ENCODE assay signal across 15 cellular contexts in the genomic region with DNA sequence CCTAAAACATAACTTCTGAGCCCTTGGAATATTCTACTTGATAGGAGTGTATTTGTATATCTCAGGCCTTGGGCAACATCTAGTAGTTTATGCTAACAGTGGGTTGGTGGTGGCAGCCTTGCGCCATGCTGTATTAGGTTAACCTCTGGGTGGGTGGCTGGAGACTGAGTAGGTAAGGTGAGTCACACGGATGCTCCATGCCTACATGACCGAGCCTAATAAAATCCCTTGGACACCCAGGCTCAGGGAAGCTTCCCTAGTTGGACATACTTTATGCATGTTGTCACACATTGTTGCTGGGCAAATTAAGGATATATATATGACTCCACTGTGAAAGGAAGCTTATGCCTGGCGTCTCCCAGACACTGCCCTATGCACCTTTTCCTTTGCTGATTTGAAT. TPM values are rescaled to one million over a fixed set of nuclear protein-coding genes. Genes with fewer than 3 reads are reported as not detected.
A peak's percentile ranks its signal among the peaks of the same experiment; 100 is the strongest.
DNase-seq lines count a peak whose midpoint lies in the region; ATAC-seq, FAIRE-seq and TF ChIP-seq lines count a peak whose summit lies in the region.
"Had no signal": no experiment of that assay in that cellular context is flagged by ENCODE, and none has a peak within 500 bp of the region (broad histone marks: within the 10 kb centered on the region; RNA-seq: fewer than 3 reads in every experiment).

No MANE protein-coding gene starts in this region.

- H3K4me1 Mint-ChIP-seq in activated T-helper 17 cell treated with anti-CD3 and anti-CD28 coated beads, Interleukin-2, amount 50 U/mL, for 72 hours = no peaks in the 10 kb centered on the region

- no peaks in the 10 kb centered on the region for H3K9me3 Mint-ChIP-seq in activated T-helper 17 cell treated with anti-CD3 and anti-CD28 coated beads, Interleukin-2, amount 50 U/mL, for 72 hours
- H3K9me3 Mint-ChIP-seq: H9 had no signal

- H3K4me1 ChIP-seq in RWPE2 (ENCODE audit: insufficient read depth, poor library complexity, severe bottlenecking) = peaks cover 12% of the 10 kb centered on the region
- no peaks in the 10 kb centered on the region for H3K4me1 ChIP-seq in smooth muscle cell (ENCODE audit: low read depth)
- H3K4me1 ChIP-seq: Peyer's patch had no signal

- no peak overlapping the region for H2AFZ ChIP-seq in smooth muscle cell (ENCODE audit: low read depth)

- peaks cover 4% of the 10 kb centered on the region for H3F3A ChIP-seq in smooth muscle cell (ENCODE audit: low read depth)

- H3K36me3 ChIP-seq in RWPE2 (ENCODE audit: low read depth) = no peaks in the 10 kb centered on the region
- no peaks in the 10 kb centered on the region for H3K36me3 ChIP-seq in smooth muscle cell (ENCODE audit: low read depth)
- H3K36me3 ChIP-seq: cardiac muscle cell, esophagus muscularis mucosa, left ventricle myocardium inferior, neutrophil, Peyer's patch had no signal

- 52% methylated on average over 4 of the region's 4 CpGs for WGBS in smooth muscle cell (ENCODE audit: low lambda C conversion rate)

- no peaks in the 10 kb centered on the region for H3K27me3 ChIP-seq in RWPE2 (ENCODE audit: insufficient read depth, poor library complexity, severe bottlenecking)
- no peaks in the 10 kb centered on the region for H3K27me3 ChIP-seq in smooth muscle cell (ENCODE audit: low read depth)
- H3K27me3 ChIP-seq: cardiac muscle cell, esophagus muscularis mucosa, neutrophil, Peyer's patch had no signal

- FAIRE-seq in H54 (lab: Jason Lieb, UNC) (peak; percentile 50), GM12892 (lab: Jason Lieb, UNC) (no peak)

- H3K9ac ChIP-seq in smooth muscle cell (ENCODE audit: low read depth) = no peak overlapping the region

- H3K4me2 ChIP-seq in smooth muscle cell = no peak overlapping the region

- H4K20me1 ChIP-seq in smooth muscle cell (ENCODE audit: low read depth) = peaks cover 1% of the 10 kb centered on the region

- peak; percentile 88 for DNase-seq in H54 (ENCODE audit: insufficient read length, low spot score)
- DNase-seq in RWPE2 (ENCODE audit: low spot score) = peak; percentile 88
- peak; percentile 62 for DNase-seq in fibroblast of peridontal ligament (ENCODE audit: extremely low read depth)
- no peak for DNase-seq in smooth muscle cell (lab: John Stamatoyannopoulos, UW; ENCODE audit: unreplicated experiment)
- DNase-seq in GM12892 (ENCODE audit: insufficient read length) = no peak
- DNase-seq in NCI-H1105 (lab: John Stamatoyannopoulos, UW) = no peak
- DNase-seq: H9; KBM-7; left ventricle myocardium inferior; Peyer's patch; stimulated activated naive CD4-positive, alpha-beta T cell treated with Interleukin-2 at 50 U/mL for 16 hours had no signal

- H3K4me3 ChIP-seq in RWPE2 (ENCODE audit: severe bottlenecking) (no peak overlapping the region), smooth muscle cell (no peak overlapping the region)
- H3K4me3 ChIP-seq: cardiac muscle cell, esophagus muscularis mucosa, left ventricle myocardium inferior, Peyer's patch had no signal

- ATAC-seq in RWPE2 (ENCODE audit: low read depth) = peak; percentile 95
- ATAC-seq in activated T-helper 17 cell treated with anti-CD3 and anti-CD28 coated beads, Interleukin-2, amount 50 U/mL, for 72 hours (replicated peaks) = no peak

- no peaks in the 10 kb centered on the region for H3K79me2 ChIP-seq in smooth muscle cell (ENCODE audit: low read depth)

- no peak overlapping the region for H3K27ac Mint-ChIP-seq in activated T-helper 17 cell treated with anti-CD3 and anti-CD28 coated beads, Interleukin-2, amount 50 U/mL, for 72 hours
- H3K27ac Mint-ChIP-seq: H9 had no signal

- no peaks in the 10 kb centered on the region for H3K27me3 Mint-ChIP-seq in activated T-helper 17 cell treated with anti-CD3 and anti-CD28 coated beads, Interleukin-2, amount 50 U/mL, for 72 hours

- TF ChIP-seq CTCF in RWPE2 (IDR thresholded peaks at IDR 0.05; ENCODE audit: poor library complexity, severe bottlenecking) (no peak), smooth muscle cell (IDR thresholded peaks at IDR 0.05; ENCODE audit: borderline replicate concordance, insufficient read depth, poor library complexity, severe bottlenecking) (no peak)

- H3K27ac ChIP-seq in RWPE2 (ENCODE audit: poor library complexity, severe bottlenecking) = peak overlapping the region; percentile 69
- peak overlapping the region; percentile 43 for H3K27ac ChIP-seq in smooth muscle cell (ENCODE audit: low read depth)
- H3K27ac ChIP-seq: cardiac muscle cell, esophagus muscularis mucosa, left ventricle myocardium inferior, neutrophil, Peyer's patch had no signal

- no peaks in the 10 kb centered on the region for H3K9me3 ChIP-seq in RWPE2 (ENCODE audit: severe bottlenecking)
- H3K9me3 ChIP-seq in smooth muscle cell (replicated peaks; ENCODE audit: low read depth) = no peaks in the 10 kb centered on the region
- H3K9me3 ChIP-seq: esophagus muscularis mucosa, left ventricle myocardium inferior, neutrophil, Peyer's patch had no signal

- no peak overlapping the region for H3K4me3 Mint-ChIP-seq in activated T-helper 17 cell treated with anti-CD3 and anti-CD28 coated beads, Interleukin-2, amount 50 U/mL, for 72 hours
- H3K4me3 Mint-ChIP-seq: H9 had no signal

- no peaks in the 10 kb centered on the region for H3K36me3 Mint-ChIP-seq in activated T-helper 17 cell treated with anti-CD3 and anti-CD28 coated beads, Interleukin-2, amount 50 U/mL, for 72 hours (ENCODE audit: low read depth)

- TF ChIP-seq POLR2A in H54 (IDR thresholded peaks at IDR 0.05; ENCODE audit: low read depth, low read length) = no peak
- no peak for TF ChIP-seq POLR2A in GM12892 (IDR thresholded peaks at IDR 0.05; ENCODE audit: low read depth, low read length)

RNA-seq across cellular contexts. Expression of a gene that starts 6.0 kb away (rescaled TPM):
- 11.1 and 21.3 TPM in 2 replicates for total RNA-seq in smooth muscle cell
- polyA plus RNA-seq in smooth muscle cell = 14.1 and 17.1 TPM in 2 replicates
- polyA plus RNA-seq in GM12892 (2012; ENCODE audit: missing spikeins) = 6.0 TPM
- 10 to 100 TPM; 15.0 to 22.7 TPM for total RNA-seq in activated T-helper 17 cell treated with anti-CD3 and anti-CD28 coated beads, Interleukin-2, amount 50 U/mL, for 72 hours

RNA-seq across cellular contexts. Expression of a gene that starts 30.2 kb away (rescaled TPM):
- 407 and 420 TPM in 2 replicates for total RNA-seq in smooth muscle cell
- polyA plus RNA-seq in smooth muscle cell = 624 and 689 TPM in 2 replicates
- polyA plus RNA-seq in GM12892 (2012; ENCODE audit: missing spikeins) = 34.8 TPM
- 10 to 100 TPM; 55.1 to 68.0 TPM for total RNA-seq in activated T-helper 17 cell treated with anti-CD3 and anti-CD28 coated beads, Interleukin-2, amount 50 U/mL, for 72 hours

Comparison
In these comparisons a context has a peak if more than half of its experiments do, and no peak if none do; other contexts are left out.
1. DNase-seq: peak in H54 (single experiment), RWPE2 (single experiment) and fibroblast of peridontal ligament (single experiment); none in smooth muscle cell (single experiment), GM12892 (single experiment) and NCI-H1105 (single experiment).